ENCODE assay signal across 14 cellular contexts in genomic region chr13:92657565-92657964, GRCh38.
"Had no signal": no experiment of that assay in that cellular context is flagged by ENCODE, and none has a peak within 500 bp of the region (broad histone marks: within the 10 kb centered on the region; RNA-seq: fewer than 3 reads in every experiment).

No MANE protein-coding gene starts in this region.

- H3K27ac ChIP-seq: ovary, testis, VCaP had no signal

- ATAC-seq: left lobe of liver, T-cell had no signal

- H3K4me3 ChIP-seq: ovary, testis had no signal

- DNase-seq: activated CD4-positive, alpha-beta memory T cell treated with anti-CD3 and anti-CD28 coated beads for 36 hours; activated gamma-delta T cell; activated naive CD8-positive, alpha-beta T cell treated with anti-CD3 and anti-CD28 coated beads for 36 hours; activated T-cell treated with anti-CD3 and anti-CD28 coated beads, Interleukin-2, amount 50 U/mL, for 48 hours; aorta; central memory CD4-positive, alpha-beta T cell; effector memory CD4-positive, alpha-beta T cell; hippocampal formation; ovary; stimulated activated CD4-positive, alpha-beta T cell treated with anti-CD3 and anti-CD28 coated beads, Interleukin-4, amount 100 ng/mL, for 24 hours; T-cell; testis had no signal

- H3K27me3 ChIP-seq: ovary, testis had no signal

- H3K36me3 ChIP-seq: ovary had no signal

- H3K4me1 ChIP-seq: testis had no signal

- H3K9me3 ChIP-seq: ovary, testis had no signal
